Comparison of ENCODE assay signal across 14 cellular contexts in the genomic region with DNA sequence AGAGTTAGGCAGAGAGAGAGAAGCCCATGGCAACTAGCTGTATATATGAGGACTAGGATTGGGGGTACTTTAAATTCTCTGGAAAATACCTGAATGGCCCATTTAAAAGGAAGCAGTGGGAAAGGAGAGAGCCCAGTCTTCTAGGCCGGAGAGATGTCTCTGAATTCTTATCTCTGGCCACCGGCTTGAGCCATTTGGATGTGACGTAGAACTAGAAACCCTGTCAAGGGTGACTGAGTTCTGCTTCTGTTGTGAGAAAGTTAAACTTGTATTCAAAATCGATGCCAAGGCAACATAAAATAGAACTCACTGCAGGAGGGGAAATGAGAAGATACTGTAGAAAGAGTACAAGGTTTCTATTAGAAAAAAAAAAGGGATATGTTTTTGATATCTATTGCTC. TPM values are rescaled to one million over a fixed set of nuclear protein-coding genes. Genes with fewer than 3 reads are reported as not detected.
A peak's percentile ranks its signal among the peaks of the same experiment; 100 is the strongest.
DNase-seq lines count a peak whose midpoint lies in the region; ATAC-seq, FAIRE-seq and TF ChIP-seq lines count a peak whose summit lies in the region.
"Had no signal": no experiment of that assay in that cellular context is flagged by ENCODE, and none has a peak within 500 bp of the region (broad histone marks: within the 10 kb centered on the region; RNA-seq: fewer than 3 reads in every experiment).

No MANE protein-coding gene starts in this region.

- H3K27me3 ChIP-seq in body of pancreas (no peaks in the 10 kb centered on the region), SJCRH30 (no peaks in the 10 kb centered on the region), ascending aorta (no peaks in the 10 kb centered on the region)
- H3K27me3 ChIP-seq: upper lobe of left lung had no signal

- peaks cover 20% of the 10 kb centered on the region for H3K4me1 ChIP-seq in body of pancreas
- no peaks in the 10 kb centered on the region for H3K4me1 ChIP-seq in SJCRH30
- H3K4me1 ChIP-seq in ascending aorta = no peaks in the 10 kb centered on the region

- H3K27ac ChIP-seq in body of pancreas (no peak overlapping the region), SJCRH30 (no peak overlapping the region), ascending aorta (no peak overlapping the region)
- H3K27ac ChIP-seq: upper lobe of left lung had no signal

- DNase-seq in GM18507 (ENCODE audit: extremely low spot score, insufficient read length, low read depth) (no peak), body of pancreas (no peak), SJCRH30 (no peak), ascending aorta (ENCODE audit: low spot score in 2 of 2) (no peak), cortex of kidney (lab: John Stamatoyannopoulos, UW) (no peak)
- DNase-seq: hippocampal formation, NCI-H1930, upper lobe of left lung had no signal

- TF ChIP-seq POLR2A in body of pancreas (IDR thresholded peaks at IDR 0.05) = no peak

- H3K36me3 Mint-ChIP-seq in activated T-helper 17 cell treated with anti-CD3 and anti-CD28 coated beads, Interleukin-2, amount 50 U/mL, for 72 hours (ENCODE audit: low read depth) = no peaks in the 10 kb centered on the region

- TF ChIP-seq CTCF in body of pancreas (IDR thresholded peaks at IDR 0.05) (no peak), ascending aorta (IDR thresholded peaks at IDR 0.05) (no peak)

- peak; percentile 5 for FAIRE-seq in GM18507 (lab: Jason Lieb, UNC)

- H3K9me3 Mint-ChIP-seq in activated T-helper 17 cell treated with anti-CD3 and anti-CD28 coated beads, Interleukin-2, amount 50 U/mL, for 72 hours = peaks cover 15% of the 10 kb centered on the region

- H3K4me3 Mint-ChIP-seq in activated T-helper 17 cell treated with anti-CD3 and anti-CD28 coated beads, Interleukin-2, amount 50 U/mL, for 72 hours = peak overlapping the region; percentile 10
- H3K4me3 Mint-ChIP-seq: dendritic cell treated with granulocyte-macrophage colony-stimulating factor and Interleukin-4, amounts not matched to agents 40 ng/mL and 50 ng/mL, for 4 days had no signal

- no peaks in the 10 kb centered on the region for H3K27me3 Mint-ChIP-seq in activated T-helper 17 cell treated with anti-CD3 and anti-CD28 coated beads, Interleukin-2, amount 50 U/mL, for 72 hours
- H3K27me3 Mint-ChIP-seq: dendritic cell treated with granulocyte-macrophage colony-stimulating factor and Interleukin-4, amounts not matched to agents 40 ng/mL and 50 ng/mL, for 4 days had no signal

- H3K4me1 Mint-ChIP-seq in activated T-helper 17 cell treated with anti-CD3 and anti-CD28 coated beads, Interleukin-2, amount 50 U/mL, for 72 hours = peaks cover 46% of the 10 kb centered on the region

- ATAC-seq in GM21367 (IDR thresholded peaks at IDR 0.05; ENCODE audit: unreplicated experiment) (peak; percentile 76), HG03095 (IDR thresholded peaks at IDR 0.05; ENCODE audit: unreplicated experiment) (peak; percentile 79), body of pancreas (no peak)
- no peak for ATAC-seq in activated T-helper 17 cell treated with anti-CD3 and anti-CD28 coated beads, Interleukin-2, amount 50 U/mL, for 72 hours (replicated peaks)

- intact Hi-C loops in body of pancreas (cut with DNase I) (no loop called here), ascending aorta (cut with DNase I) (no loop called here)

- H3K36me3 ChIP-seq in body of pancreas (replicated peaks in 1 of 2; ENCODE audit: insufficient read depth in 1 of 2, low read depth in 2 of 2) (no peaks in the 10 kb centered on the region), SJCRH30 (no peaks in the 10 kb centered on the region), ascending aorta (no peaks in the 10 kb centered on the region)
- H3K36me3 ChIP-seq: upper lobe of left lung had no signal

- 73 to 79% methylated on average over 4 of the region's 4 CpGs for WGBS in body of pancreas, 2 donors

- H3K9me3 ChIP-seq in body of pancreas = no peaks in the 10 kb centered on the region
- H3K9me3 ChIP-seq in SJCRH30 (replicated peaks) = no peaks in the 10 kb centered on the region
- H3K9me3 ChIP-seq in ascending aorta = no peaks in the 10 kb centered on the region
- H3K9me3 ChIP-seq: upper lobe of left lung had no signal

- no peak overlapping the region for H3K4me3 ChIP-seq in body of pancreas
- H3K4me3 ChIP-seq in SJCRH30 = no peak overlapping the region
- H3K4me3 ChIP-seq in ascending aorta = no peak overlapping the region
- H3K4me3 ChIP-seq: upper lobe of left lung had no signal

- peak overlapping the region; percentile 51 for H3K27ac Mint-ChIP-seq in activated T-helper 17 cell treated with anti-CD3 and anti-CD28 coated beads, Interleukin-2, amount 50 U/mL, for 72 hours
- H3K27ac Mint-ChIP-seq: dendritic cell treated with granulocyte-macrophage colony-stimulating factor and Interleukin-4, amounts not matched to agents 40 ng/mL and 50 ng/mL, for 4 days had no signal

RNA-seq across cellular contexts. Expression of a gene that starts 6.3 kb away (rescaled TPM):
- 100 to 1,000 TPM; 214 to 269 TPM for total RNA-seq in activated T-helper 17 cell treated with anti-CD3 and anti-CD28 coated beads, Interleukin-2, amount 50 U/mL, for 72 hours
- total RNA-seq in body of pancreas (100 to 1,000 TPM in 1 of 2 donors, 10 to 100 TPM in 1; 75.8 to 109 TPM), ascending aorta (174 TPM)
- total RNA-seq in SJCRH30 (2014; rRNA removed; shearing (Covaris generic)) = 35.2 and 35.6 TPM in 2 replicates

RNA-seq across cellular contexts. Expression of a gene that starts 27.8 kb away (rescaled TPM):
- 1 to 10 TPM in 1 of 2 donors, under 1 TPM in 1; 0.86 to 1.9 TPM for total RNA-seq in activated T-helper 17 cell treated with anti-CD3 and anti-CD28 coated beads, Interleukin-2, amount 50 U/mL, for 72 hours
- 10 to 100 TPM; 13.2 to 23.9 TPM for total RNA-seq in body of pancreas
- 0.97 and 2.5 TPM in 2 replicates for total RNA-seq in SJCRH30 (2014; rRNA removed; shearing (Covaris generic))
- 11.5 TPM for total RNA-seq in ascending aorta
- total RNA-seq: Daoy had no signal

RNA-seq across cellular contexts. Expression of a gene that starts 31.2 kb away (rescaled TPM):
- total RNA-seq in activated T-helper 17 cell treated with anti-CD3 and anti-CD28 coated beads, Interleukin-2, amount 50 U/mL, for 72 hours = 100 to 1,000 TPM; 110 to 119 TPM
- total RNA-seq in body of pancreas (1 to 10 TPM; 4.6 to 9.3 TPM), ascending aorta (13.7 TPM)
- 36.6 and 39.1 TPM in 2 replicates for total RNA-seq in SJCRH30 (2014; rRNA removed; shearing (Covaris generic))

RNA-seq across cellular contexts. Expression of a gene that starts 35.1 kb away (rescaled TPM):
- not detected for total RNA-seq in activated T-helper 17 cell treated with anti-CD3 and anti-CD28 coated beads, Interleukin-2, amount 50 U/mL, for 72 hours
- not detected for total RNA-seq in body of pancreas
- not detected in 2 replicates for total RNA-seq in SJCRH30 (2014; rRNA removed; shearing (Covaris generic))
- total RNA-seq in ascending aorta = not detected
- total RNA-seq: Daoy, myocyte, upper lobe of left lung had no signal

RNA-seq across cellular contexts. Expression of a gene that starts 59.0 kb away (rescaled TPM):
- under 1 TPM in 1 of 2 donors, not detected in 1; 0.11 TPM for total RNA-seq in activated T-helper 17 cell treated with anti-CD3 and anti-CD28 coated beads, Interleukin-2, amount 50 U/mL, for 72 hours
- total RNA-seq in body of pancreas (not detected), ascending aorta (not detected)
- not detected in 2 replicates for total RNA-seq in SJCRH30 (2014; rRNA removed; shearing (Covaris generic))
- total RNA-seq: myocyte had no signal

Comparison
In these comparisons a context has a peak if more than half of its experiments do, and no peak if none do; other contexts are left out.
1. ATAC-seq: peak in GM21367 (single experiment) and HG03095 (single experiment); none in activated T-helper 17 cell treated with anti-CD3 and anti-CD28 coated beads, Interleukin-2, amount 50 U/mL, for 72 hours (single experiment) and body of pancreas (single experiment).